Comparison of ENCODE assay signal across 16 cellular contexts in the genomic region with DNA sequence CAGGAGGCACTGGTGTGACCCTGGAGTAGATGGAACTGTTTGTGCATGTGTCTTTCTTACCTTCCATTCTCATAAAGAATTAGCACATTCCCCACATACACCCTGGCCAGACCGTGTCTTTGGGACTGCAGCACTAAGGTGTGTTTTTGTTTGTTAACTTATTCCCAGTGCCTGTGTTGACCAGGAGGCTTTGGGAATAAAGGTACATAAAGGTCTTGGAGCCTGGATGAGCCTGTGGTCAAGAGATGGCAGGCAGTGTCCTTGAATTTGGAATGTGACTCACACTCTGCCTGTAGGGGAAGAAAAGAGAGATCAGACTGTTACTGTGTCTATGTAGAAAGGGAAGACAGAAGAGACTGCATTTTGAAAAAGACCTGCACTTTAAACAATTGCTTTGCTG.
DNase-seq lines count a peak whose midpoint lies in the region; ATAC-seq and TF ChIP-seq lines count a peak whose summit lies in the region.
"Had no signal": no experiment of that assay in that cellular context is flagged by ENCODE, and none has a peak within 500 bp of the region (broad histone marks: within the 10 kb centered on the region; RNA-seq: fewer than 3 reads in every experiment).

No MANE protein-coding gene starts in this region.

- no TSS peak for BruUV-seq in A673 (replicated peaks; lab: Mats Ljungman, UMichigan)

- TF ChIP-seq CTCF in A673 (conservative IDR thresholded peaks at IDR 0.05; ENCODE audit: low read depth, low read length) (no peak), body of pancreas (IDR thresholded peaks at IDR 0.05) (no peak), psoas muscle (IDR thresholded peaks at IDR 0.05) (no peak), coronary artery (IDR thresholded peaks at IDR 0.05) (no peak)

- ATAC-seq in body of pancreas (no peak), psoas muscle (peak in 3 of 4 donors; percentile 48 to 63 (median 54)), GM21390 (IDR thresholded peaks at IDR 0.05; ENCODE audit: unreplicated experiment) (no peak)

- POLR2A ChIA-PET in A673 (lab: Charles Lee; ENCODE audit: low non-redundant PET) = no interaction called here

- H3K9me3 ChIP-seq in A673 (ENCODE audit: low read depth, low read length, poor library complexity, severe bottlenecking) (no peaks in the 10 kb centered on the region), body of pancreas (no peaks in the 10 kb centered on the region), psoas muscle (no peaks in the 10 kb centered on the region)

- H3K4me1 ChIP-seq in A673 (ENCODE audit: insufficient read depth, low read length, poor library complexity, severe bottlenecking) = peaks cover 43% of the 10 kb centered on the region
- peaks cover 15% of the 10 kb centered on the region for H3K4me1 ChIP-seq in body of pancreas
- no peaks in the 10 kb centered on the region for H3K4me1 ChIP-seq in psoas muscle
- H3K4me1 ChIP-seq: BLaER1 treated with 17β-estradiol and CSF1 and Interleukin-3, amounts not matched to agents 10 nM and 100 nM had no signal

- CTCF ChIA-PET in A673 (lab: Charles Lee) = no interaction called here

- H3K4me3 ChIP-seq in A673 (ENCODE audit: low read depth, low read length, poor library complexity, severe bottlenecking) (peak overlapping the region; percentile 53), body of pancreas (no peak overlapping the region), psoas muscle (no peak overlapping the region), coronary artery (no peak overlapping the region)
- H3K4me3 ChIP-seq: BLaER1 treated with 17β-estradiol and CSF1 and Interleukin-3, amounts not matched to agents 10 nM and 100 nM had no signal

- H3K27me3 ChIP-seq in A673 (replicated peaks; ENCODE audit: insufficient read depth, low read depth, low read length, poor library complexity) = no peaks in the 10 kb centered on the region
- H3K27me3 ChIP-seq in body of pancreas = no peaks in the 10 kb centered on the region
- H3K27me3 ChIP-seq in psoas muscle (ENCODE audit: insufficient read depth in 3 of 3, low read length in 2 of 3) = no peaks in the 10 kb centered on the region
- H3K27me3 ChIP-seq: BLaER1 treated with 17β-estradiol and CSF1 and Interleukin-3, amounts not matched to agents 10 nM and 100 nM had no signal

- TF ChIP-seq POLR2A in body of pancreas (IDR thresholded peaks at IDR 0.05) = no peak

- intact Hi-C loops in A673 (cut with micrococcal nuclease; ENCODE audit: unreplicated experiment) (no loop called here), body of pancreas (cut with DNase I) (no loop called here), psoas muscle (cut with DNase I) (no loop called here)

- WGBS in body of pancreas, 2 donors = 30 to 62% methylated on average over 1 of the region's 1 CpG
- 0 to 60% (median 0%) methylated on average over 1 of the region's 1 CpG for WGBS in psoas muscle, 3 donors

- peaks cover 39% of the 10 kb centered on the region for H3K36me3 ChIP-seq in A673 (ENCODE audit: insufficient read depth, low read length, poor library complexity, severe bottlenecking)
- peaks cover 0 to 4% of the 10 kb centered on the region in 2 donors for H3K36me3 ChIP-seq in body of pancreas (replicated peaks in 1 of 2; ENCODE audit: insufficient read depth in 1 of 2, low read depth in 2 of 2)
- H3K36me3 ChIP-seq in psoas muscle (ENCODE audit: insufficient read depth in 1 of 2, low read depth in 1 of 2) = peaks cover 2 to 45% of the 10 kb centered on the region in 2 donors

- DNase-seq in A673 (ENCODE audit: low spot score) = no peak
- peak; percentile 28 for DNase-seq in RPMI7951 (ENCODE audit: low read depth)
- DNase-seq in body of pancreas = no peak
- no peak for DNase-seq in psoas muscle
- no peak for DNase-seq in coronary artery (ENCODE audit: low spot score)
- no peak for DNase-seq in occipital lobe (lab: John Stamatoyannopoulos, UW)
- DNase-seq: 8988T; ACHN; Calu3; CD4-positive, alpha-beta T cell; DMS 273 treated with DMSO at 0.1 percent for 48 hours; DMS79 treated with DMSO at 0.1 percent for 48 hours; GF-D8; HCEC 1CT had no signal

- H3K27ac ChIP-seq in A673 (ENCODE audit: low read depth, low read length, poor library complexity, severe bottlenecking) = peak overlapping the region; percentile 78
- peak overlapping the region in 3 of 4 donors; percentile 53 to 61 (median 59) for H3K27ac ChIP-seq in body of pancreas
- no peak overlapping the region for H3K27ac ChIP-seq in psoas muscle
- H3K27ac ChIP-seq in coronary artery = no peak overlapping the region
- H3K27ac ChIP-seq: BLaER1 treated with 17β-estradiol and CSF1 and Interleukin-3, amounts not matched to agents 10 nM and 100 nM had no signal

Comparison
In these comparisons a context has a peak if more than half of its experiments do, and no peak if none do; other contexts are left out.
1. H3K27ac ChIP-seq: peak in A673 (single experiment) and body of pancreas (3 of 4); none in psoas muscle (single experiment) and coronary artery (0 of 2).
2. ATAC-seq: peak in psoas muscle (3 of 4); none in body of pancreas (single experiment) and GM21390 (single experiment).